ENCODE assay signal across 16 cellular contexts in the genomic region with DNA sequence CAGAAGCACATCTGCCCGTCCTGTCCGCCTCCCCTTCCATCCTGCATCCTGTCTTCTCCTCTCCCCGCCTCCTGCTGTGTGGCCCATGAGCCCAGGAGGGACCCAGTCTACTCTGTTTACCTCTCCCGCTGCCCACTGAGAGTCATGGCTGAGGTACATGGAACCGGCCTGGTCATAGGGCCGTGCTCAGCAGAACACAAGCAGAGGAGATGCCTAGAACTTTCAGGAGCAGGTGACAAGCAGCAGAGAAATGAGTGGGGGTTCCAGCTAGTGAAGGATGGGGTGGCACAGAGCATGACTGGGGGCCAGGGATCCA.
"Had no signal": no experiment of that assay in that cellular context is flagged by ENCODE, and none has a peak within 500 bp of the region (broad histone marks: within the 10 kb centered on the region; RNA-seq: fewer than 3 reads in every experiment).

No MANE protein-coding gene starts in this region.

- H3K27ac Mint-ChIP-seq: activated CD8-positive, alpha-beta T cell treated with anti-CD3 and anti-CD28 coated beads for 36 hours; activated naive CD4-positive, alpha-beta T cell treated with anti-CD3 and anti-CD28 coated beads, Interleukin-2, amount 50 U/mL, for 24 hours; T-helper 1 cell treated with Interleukin-12 subunit alpha and Interleukin-12 subunit beta and Interleukin-4 antibody, amounts not matched to agents 30 μg/mL and 1 μg/mL, for 36 hours had no signal

- H3K4me3 ChIP-seq: adrenal gland, upper lobe of left lung had no signal

- H3K27me3 ChIP-seq: adrenal gland, foreskin keratinocyte, upper lobe of left lung had no signal

- DNase-seq: activated CD4-positive, alpha-beta T cell treated with anti-CD3 and anti-CD28 coated beads for 4 hours; activated CD8-positive, alpha-beta T cell treated with anti-CD3 and anti-CD28 coated beads for 36 hours; activated effector memory CD4-positive, alpha-beta T cell treated with anti-CD3 and anti-CD28 coated beads, Interleukin-2, amount 50 U/mL, for 16 hours; activated T-cell treated with anti-CD3 and anti-CD28 coated beads, Interleukin-2, amount 50 U/mL, for 48 hours; central memory CD4-positive, alpha-beta T cell; cortex of kidney; effector CD8-positive, alpha-beta T cell; kidney glomerular epithelial cell; stimulated activated CD4-positive, alpha-beta T cell treated with anti-CD3 and anti-CD28 coated beads, Interleukin-4, amount 100 ng/mL, for 4 hours; stimulated activated CD8-positive, alpha-beta memory T cell treated with anti-CD3 and anti-CD28 coated beads, Interleukin-4, amount 100 ng/mL, for 48 hours; stimulated activated naive CD4-positive, alpha-beta T cell treated with Interleukin-2 at 50 U/mL for 16 hours; upper lobe of left lung had no signal

- H3K36me3 ChIP-seq: adrenal gland, upper lobe of left lung had no signal

- H3K27ac ChIP-seq: foreskin keratinocyte, upper lobe of left lung had no signal

- H3K9me3 ChIP-seq: adrenal gland, upper lobe of left lung had no signal

- ATAC-seq: activated CD8-positive, alpha-beta T cell treated with anti-CD3 and anti-CD28 coated beads for 36 hours; foreskin keratinocyte had no signal

- H3K4me3 Mint-ChIP-seq: activated CD8-positive, alpha-beta T cell treated with anti-CD3 and anti-CD28 coated beads for 36 hours; activated naive CD4-positive, alpha-beta T cell treated with anti-CD3 and anti-CD28 coated beads, Interleukin-2, amount 50 U/mL, for 24 hours; T-helper 1 cell treated with Interleukin-12 subunit alpha and Interleukin-12 subunit beta and Interleukin-4 antibody, amounts not matched to agents 30 μg/mL and 1 μg/mL, for 36 hours had no signal

- H3K9me3 Mint-ChIP-seq: activated CD8-positive, alpha-beta T cell treated with anti-CD3 and anti-CD28 coated beads for 36 hours; activated naive CD4-positive, alpha-beta T cell treated with anti-CD3 and anti-CD28 coated beads, Interleukin-2, amount 50 U/mL, for 24 hours; T-helper 1 cell treated with Interleukin-12 subunit alpha and Interleukin-12 subunit beta and Interleukin-4 antibody, amounts not matched to agents 30 μg/mL and 1 μg/mL, for 36 hours had no signal

- H3K27me3 Mint-ChIP-seq: activated CD8-positive, alpha-beta T cell treated with anti-CD3 and anti-CD28 coated beads for 36 hours; activated naive CD4-positive, alpha-beta T cell treated with anti-CD3 and anti-CD28 coated beads, Interleukin-2, amount 50 U/mL, for 24 hours had no signal

- H3K4me1 Mint-ChIP-seq: activated naive CD4-positive, alpha-beta T cell treated with anti-CD3 and anti-CD28 coated beads, Interleukin-2, amount 50 U/mL, for 24 hours had no signal

- H3K36me3 Mint-ChIP-seq: activated naive CD4-positive, alpha-beta T cell treated with anti-CD3 and anti-CD28 coated beads, Interleukin-2, amount 50 U/mL, for 24 hours had no signal
